ENCODE assay signal across 9 cellular contexts in the genomic region with DNA sequence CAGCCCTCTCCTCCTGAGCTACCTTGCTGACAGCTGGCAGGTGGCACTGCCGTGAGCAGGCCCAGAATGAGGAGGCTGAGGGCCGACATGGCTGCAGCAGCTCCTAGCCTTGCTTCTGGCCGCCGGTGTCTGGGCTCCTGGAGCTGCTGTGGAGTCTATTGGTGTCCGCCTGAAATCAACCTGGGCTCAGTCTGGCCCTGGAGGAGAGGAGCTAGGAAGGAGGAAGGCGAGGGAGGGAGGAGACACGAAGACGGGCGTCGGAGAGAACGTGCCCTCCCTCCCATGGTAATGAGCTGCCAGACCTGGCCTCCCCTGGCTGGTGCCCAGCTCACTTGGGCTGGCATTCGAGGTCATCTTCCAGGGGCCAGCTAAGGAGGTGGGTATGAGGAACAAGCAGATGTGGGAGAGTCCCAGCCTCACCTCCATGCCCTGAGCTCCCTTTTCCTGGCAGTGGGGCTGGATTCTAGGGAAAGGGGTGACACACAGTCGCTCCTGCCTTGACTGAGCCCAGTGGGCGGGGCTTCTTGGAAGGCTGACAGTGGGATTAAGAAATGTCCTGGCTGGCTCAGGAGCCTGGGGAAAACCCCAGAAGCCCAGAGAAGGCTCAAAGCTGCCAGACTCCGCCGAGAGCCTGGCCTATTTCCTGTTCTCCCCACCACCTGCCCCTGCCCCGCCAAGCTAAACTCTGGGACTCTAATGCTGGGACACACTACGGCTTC. TPM values are rescaled to one million over a fixed set of nuclear protein-coding genes. Genes with fewer than 3 reads are reported as not detected.
A peak's percentile ranks its signal among the peaks of the same experiment; 100 is the strongest.
DNase-seq lines count a peak whose midpoint lies in the region; ATAC-seq and TF ChIP-seq lines count a peak whose summit lies in the region.
"Had no signal": no experiment of that assay in that cellular context is flagged by ENCODE, and none has a peak within 500 bp of the region (broad histone marks: within the 10 kb centered on the region; RNA-seq: fewer than 3 reads in every experiment).

TSS of gene PDZK1IP1 (minus strand) at position 193 of the 719 bp plus-strand sequence. CDS start at position 89, 104 bp downstream.

- H3K4me3 ChIP-seq in fibroblast of pulmonary artery (replicated peaks; ENCODE audit: low read depth, low read length) (no peak within 1 kb of the TSS), neural progenitor cell (no peak within 1 kb of the TSS)

- H2AFZ ChIP-seq in neural progenitor cell (replicated peaks), result peak within 1 kb of the TSS; percentile 1

- H3F3A ChIP-seq in neural progenitor cell (ENCODE audit: low read depth), result no peaks in the 10 kb centered on the region

- no peaks in the 10 kb centered on the region for H3K36me3 Mint-ChIP-seq in neural progenitor cell
- H3K36me3 Mint-ChIP-seq: T-cell had no signal

- TF ChIP-seq CTCF in fibroblast of pulmonary artery (IDR thresholded peaks at IDR 0.05; ENCODE audit: low read length, missing control alignments), result no peak
- no peak for TF ChIP-seq CTCF in neural progenitor cell (IDR thresholded peaks at IDR 0.05)

- no peaks in the 10 kb centered on the region for H3K9me3 ChIP-seq in neural progenitor cell (ENCODE audit: low read depth)

- H3K27ac Mint-ChIP-seq in neural progenitor cell, result peak within 1 kb of the TSS; percentile 38
- H3K27ac Mint-ChIP-seq: T-cell had no signal

- H3K9ac ChIP-seq in neural progenitor cell, result no peak within 1 kb of the TSS

- peaks cover 12% of the 10 kb centered on the region for H3K27me3 Mint-ChIP-seq in neural progenitor cell (ENCODE audit: insufficient read depth, low read depth)

- H3K36me3 ChIP-seq in neural progenitor cell, result no peaks in the 10 kb centered on the region

- H3K4me3 Mint-ChIP-seq in neural progenitor cell, result no peak within 1 kb of the TSS
- H3K4me3 Mint-ChIP-seq: T-cell had no signal

- no peaks in the 10 kb centered on the region for H4K20me1 ChIP-seq in neural progenitor cell (ENCODE audit: low read depth)

- H3K79me2 ChIP-seq in neural progenitor cell (ENCODE audit: low read depth), result no peaks in the 10 kb centered on the region

- H3K4me1 Mint-ChIP-seq in neural progenitor cell, result peaks cover 9% of the 10 kb centered on the region
- H3K4me1 Mint-ChIP-seq: T-cell had no signal

- peaks cover 3% of the 10 kb centered on the region for H3K4me1 ChIP-seq in neural progenitor cell

- peaks cover 16% of the 10 kb centered on the region for H3K27me3 ChIP-seq in neural progenitor cell

- DNase-seq in AG20443 (ENCODE audit: low spot score), result peak; percentile 93
- DNase-seq in NCI-H226, result peak; percentile 97
- peak; percentile 89 for DNase-seq in fibroblast of pulmonary artery (ENCODE audit: low read depth)
- DNase-seq in neural progenitor cell (ENCODE audit: low spot score), result peak; percentile 67
- no peak for DNase-seq in activated gamma-delta T cell treated with Interleukin-2 at 50 U/mL for 16 hours
- DNase-seq in stimulated activated naive CD4-positive, alpha-beta T cell treated with Interleukin-2 at 50 U/mL for 16 hours (lab: John Stamatoyannopoulos, UW), result no peak
- DNase-seq in NCI-H1436 treated with DMSO at 0.1 percent for 48 hours (lab: John Stamatoyannopoulos, UW), result no peak

- ATAC-seq in activated CD4-positive, CD25-positive, alpha-beta regulatory T cell treated with anti-CD3 and anti-CD28 coated beads, Interleukin-2, amount 50 U/mL, for 24 hours, result no peak
- ATAC-seq: T-cell had no signal

- H3K27ac ChIP-seq in neural progenitor cell, result no peak within 1 kb of the TSS

- peaks cover 3% of the 10 kb centered on the region for H3K9me3 Mint-ChIP-seq in neural progenitor cell
- H3K9me3 Mint-ChIP-seq: T-cell had no signal

- H3K4me2 ChIP-seq in neural progenitor cell, result no peak within 1 kb of the TSS

RNA-seq across cellular contexts. Expression of gene PDZK1IP1, which starts in this region (rescaled TPM):
- not detected in 2 replicates for total RNA-seq in neural progenitor cell (ENCODE audit: low replicate concordance)
- total RNA-seq: T-cell had no signal

Comparison
In these comparisons a context has a peak if more than half of its experiments do, and no peak if none do; other contexts are left out.
1. Peak in DNase-seq in neural progenitor cell; RNA of the gene not detected or under 1 TPM.
2. DNase-seq: peak in AG20443 (single experiment), NCI-H226 (single experiment) and fibroblast of pulmonary artery (single experiment); none in activated gamma-delta T cell treated with Interleukin-2 at 50 U/mL for 16 hours (single experiment), stimulated activated naive CD4-positive, alpha-beta T cell treated with Interleukin-2 at 50 U/mL for 16 hours (single experiment) and NCI-H1436 treated with DMSO at 0.1 percent for 48 hours (single experiment).